In the genomic region with DNA sequence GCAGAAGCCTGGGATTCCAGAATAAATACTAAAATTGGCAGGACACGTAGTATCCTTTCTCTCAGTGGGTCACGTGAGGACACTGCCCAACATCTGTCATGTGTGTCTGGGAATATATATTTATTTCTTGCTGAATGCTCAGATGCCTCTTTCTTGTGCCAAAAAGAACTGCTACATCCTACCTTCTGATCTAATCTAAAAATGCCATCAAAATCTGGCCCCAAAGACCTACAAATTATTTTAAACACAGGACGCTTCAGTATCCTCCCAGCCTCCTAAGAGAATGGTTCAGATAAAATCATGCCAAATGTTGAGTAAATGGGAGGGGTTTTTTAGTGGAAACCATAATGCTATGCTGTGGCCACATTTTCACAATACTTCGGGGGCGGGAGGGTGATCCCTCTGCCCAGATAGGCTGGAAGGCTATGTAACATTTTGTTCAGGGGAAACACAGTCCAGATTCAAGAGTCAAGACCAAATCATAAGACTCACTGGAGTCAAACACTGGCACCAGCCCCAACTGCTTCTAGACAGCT, we compare ENCODE assay signal across 8 cellular contexts. TPM values are rescaled to one million over a fixed set of nuclear protein-coding genes. Genes with fewer than 3 reads are reported as not detected.
DNase-seq lines count a peak whose midpoint lies in the region; ATAC-seq and TF ChIP-seq lines count a peak whose summit lies in the region.

No MANE protein-coding gene starts in this region.

- WGBS in body of pancreas, 2 donors, result 73 to 90% methylated on average over 5 of the region's 5 CpGs

- peaks cover 13% of the 10 kb centered on the region for H3K4me1 Mint-ChIP-seq in activated CD4-positive, alpha-beta T cell treated with anti-CD3 and anti-CD28 coated beads, Interleukin-2, amount 10 ng/mL, durations not matched to agents 24 days and 14 days
- peaks cover 4% of the 10 kb centered on the region for H3K4me1 Mint-ChIP-seq in activated CD4-positive, alpha-beta T cell treated with anti-CD3 and anti-CD28 coated beads, Interleukin-2, amount 10 ng/mL, durations not matched to agents 7 days and 5 days
- H3K4me1 Mint-ChIP-seq in type B pancreatic cell (ENCODE audit: unreplicated experiment), result peaks cover 30% of the 10 kb centered on the region

- CTCF ChIA-PET in activated CD4-positive, alpha-beta T cell treated with anti-CD3 and anti-CD28 coated beads, Interleukin-2, amount 10 ng/mL, durations not matched to agents 7 days and 5 days (lab: Charles Lee), result interaction anchor here (0.7 to 1.2 kb wide), 2 partner anchors 28 kb away, joined by 3 read pairs; no protein-coding TSS in a partner anchor

- no peaks in the 10 kb centered on the region for H3K9me3 ChIP-seq in body of pancreas

- H3K27ac ChIP-seq in body of pancreas, result peak overlapping the region in 2 of 4 donors; percentile 29 to 51

- H3K27me3 Mint-ChIP-seq in activated CD4-positive, alpha-beta T cell treated with anti-CD3 and anti-CD28 coated beads, Interleukin-2, amount 10 ng/mL, durations not matched to agents 24 days and 14 days, result no peaks in the 10 kb centered on the region
- H3K27me3 Mint-ChIP-seq in activated CD4-positive, alpha-beta T cell treated with anti-CD3 and anti-CD28 coated beads, Interleukin-2, amount 10 ng/mL, durations not matched to agents 7 days and 5 days, result no peaks in the 10 kb centered on the region
- no peaks in the 10 kb centered on the region for H3K27me3 Mint-ChIP-seq in type B pancreatic cell

- no peak for TF ChIP-seq POLR2A in body of pancreas (IDR thresholded peaks at IDR 0.05)

- H3K27me3 ChIP-seq in body of pancreas, result no peaks in the 10 kb centered on the region

- peak; percentile 61 for ATAC-seq in body of pancreas
- no peak for ATAC-seq in HG03565 (IDR thresholded peaks at IDR 0.05; ENCODE audit: unreplicated experiment)
- ATAC-seq in GM19023 (IDR thresholded peaks at IDR 0.05; ENCODE audit: unreplicated experiment), result no peak

- peaks cover 42% of the 10 kb centered on the region for H3K36me3 Mint-ChIP-seq in activated CD4-positive, alpha-beta T cell treated with anti-CD3 and anti-CD28 coated beads, Interleukin-2, amount 10 ng/mL, durations not matched to agents 24 days and 14 days (ENCODE audit: low read depth)
- peaks cover 40% of the 10 kb centered on the region for H3K36me3 Mint-ChIP-seq in activated CD4-positive, alpha-beta T cell treated with anti-CD3 and anti-CD28 coated beads, Interleukin-2, amount 10 ng/mL, durations not matched to agents 7 days and 5 days (ENCODE audit: low read depth)
- peaks cover 11% of the 10 kb centered on the region for H3K36me3 Mint-ChIP-seq in type B pancreatic cell

- no peak for DNase-seq in activated CD4-positive, alpha-beta T cell treated with anti-CD3 and anti-CD28 coated beads, Interleukin-2, amount 10 ng/mL, durations not matched to agents 24 days and 14 days
- DNase-seq in activated CD4-positive, alpha-beta T cell treated with anti-CD3 and anti-CD28 coated beads, Interleukin-2, amount 10 ng/mL, durations not matched to agents 7 days and 5 days, result no peak
- DNase-seq in body of pancreas, result peak in 3 of 4 donors; percentile 32 to 55 (median 48)
- peak; percentile 36 to 58 for DNase-seq in lung microvascular endothelial cell (ENCODE audit: low read depth in 2 of 2)
- no peak for DNase-seq in type B pancreatic cell (ENCODE audit: extremely low spot score, unreplicated experiment)
- no peak for DNase-seq in RPMI8226

- no peak overlapping the region for H3K4me3 ChIP-seq in body of pancreas

- intact Hi-C loops in activated CD4-positive, alpha-beta T cell treated with anti-CD3 and anti-CD28 coated beads, Interleukin-2, amount 10 ng/mL, durations not matched to agents 24 days and 14 days (cut with micrococcal nuclease), result no loop called here
- intact Hi-C loops in body of pancreas (cut with DNase I), result no loop called here

- no peaks in the 10 kb centered on the region for H3K4me1 ChIP-seq in body of pancreas

- no peaks in the 10 kb centered on the region for H3K9me3 Mint-ChIP-seq in activated CD4-positive, alpha-beta T cell treated with anti-CD3 and anti-CD28 coated beads, Interleukin-2, amount 10 ng/mL, durations not matched to agents 24 days and 14 days
- H3K9me3 Mint-ChIP-seq in activated CD4-positive, alpha-beta T cell treated with anti-CD3 and anti-CD28 coated beads, Interleukin-2, amount 10 ng/mL, durations not matched to agents 7 days and 5 days, result no peaks in the 10 kb centered on the region
- H3K9me3 Mint-ChIP-seq in type B pancreatic cell, result no peaks in the 10 kb centered on the region

- POLR2A ChIA-PET in activated CD4-positive, alpha-beta T cell treated with anti-CD3 and anti-CD28 coated beads, Interleukin-2, amount 10 ng/mL, durations not matched to agents 7 days and 5 days (lab: Charles Lee), result no interaction called here

- TF ChIP-seq CTCF in body of pancreas (IDR thresholded peaks at IDR 0.05) (no peak), type B pancreatic cell (conservative IDR thresholded peaks at IDR 0.05) (no peak)

- H3K4me3 Mint-ChIP-seq in activated CD4-positive, alpha-beta T cell treated with anti-CD3 and anti-CD28 coated beads, Interleukin-2, amount 10 ng/mL, durations not matched to agents 24 days and 14 days, result no peak overlapping the region
- no peak overlapping the region for H3K4me3 Mint-ChIP-seq in activated CD4-positive, alpha-beta T cell treated with anti-CD3 and anti-CD28 coated beads, Interleukin-2, amount 10 ng/mL, durations not matched to agents 7 days and 5 days
- no peak overlapping the region for H3K4me3 Mint-ChIP-seq in type B pancreatic cell

- H3K27ac Mint-ChIP-seq in activated CD4-positive, alpha-beta T cell treated with anti-CD3 and anti-CD28 coated beads, Interleukin-2, amount 10 ng/mL, durations not matched to agents 24 days and 14 days, result peak overlapping the region; percentile 20
- H3K27ac Mint-ChIP-seq in activated CD4-positive, alpha-beta T cell treated with anti-CD3 and anti-CD28 coated beads, Interleukin-2, amount 10 ng/mL, durations not matched to agents 7 days and 5 days, result no peak overlapping the region
- peak overlapping the region; percentile 20 for H3K27ac Mint-ChIP-seq in type B pancreatic cell

- H3K36me3 ChIP-seq in body of pancreas (replicated peaks in 1 of 2; ENCODE audit: insufficient read depth in 1 of 2, low read depth in 2 of 2), result peaks cover 0 to 2% of the 10 kb centered on the region in 2 donors

RNA-seq across cellular contexts. Expression of a gene that starts 22.9 kb away (rescaled TPM):
- total RNA-seq in activated CD4-positive, alpha-beta T cell treated with anti-CD3 and anti-CD28 coated beads, Interleukin-2, amount 10 ng/mL, durations not matched to agents 24 days and 14 days, result 5.6 and 6.4 TPM in 2 replicates
- 1 to 10 TPM; 2.4 to 3.1 TPM for total RNA-seq in activated CD4-positive, alpha-beta T cell treated with anti-CD3 and anti-CD28 coated beads, Interleukin-2, amount 10 ng/mL, durations not matched to agents 7 days and 5 days
- total RNA-seq in body of pancreas (1 to 10 TPM; 2.3 to 5.6 TPM), lung microvascular endothelial cell (0.40 and 0.87 TPM in 2 replicates), type B pancreatic cell (ENCODE audit: low replicate concordance) (2.0 and 6.8 TPM in 2 replicates)

RNA-seq across cellular contexts. Expression of a gene that starts 52.7 kb away (rescaled TPM):
- total RNA-seq in activated CD4-positive, alpha-beta T cell treated with anti-CD3 and anti-CD28 coated beads, Interleukin-2, amount 10 ng/mL, durations not matched to agents 24 days and 14 days, result 43.1 and 49.8 TPM in 2 replicates
- total RNA-seq in activated CD4-positive, alpha-beta T cell treated with anti-CD3 and anti-CD28 coated beads, Interleukin-2, amount 10 ng/mL, durations not matched to agents 7 days and 5 days, result 10 to 100 TPM; 12.3 to 12.8 TPM
- total RNA-seq in body of pancreas, result 1 to 10 TPM; 4.3 to 8.0 TPM
- total RNA-seq in lung microvascular endothelial cell, result 3.1 and 4.8 TPM in 2 replicates
- 21.0 and 50.5 TPM in 2 replicates for total RNA-seq in type B pancreatic cell (ENCODE audit: low replicate concordance)

RNA-seq across cellular contexts. Expression of a gene that starts 56.1 kb away (rescaled TPM):
- total RNA-seq in activated CD4-positive, alpha-beta T cell treated with anti-CD3 and anti-CD28 coated beads, Interleukin-2, amount 10 ng/mL, durations not matched to agents 24 days and 14 days, result 91.3 and 91.4 TPM in 2 replicates
- total RNA-seq in activated CD4-positive, alpha-beta T cell treated with anti-CD3 and anti-CD28 coated beads, Interleukin-2, amount 10 ng/mL, durations not matched to agents 7 days and 5 days, result 100 to 1,000 TPM; 107 TPM
- total RNA-seq in body of pancreas (10 to 100 TPM; 26.7 to 34.3 TPM), lung microvascular endothelial cell (25.1 and 35.7 TPM in 2 replicates), type B pancreatic cell (ENCODE audit: low replicate concordance) (44.0 and 66.7 TPM in 2 replicates)

Comparison
In these comparisons a context has a peak if more than half of its experiments do, and no peak if none do; other contexts are left out.
1. DNase-seq: peak in body of pancreas (3 of 4) and lung microvascular endothelial cell (2 of 2); none in activated CD4-positive, alpha-beta T cell treated with anti-CD3 and anti-CD28 coated beads, Interleukin-2, amount 10 ng/mL, durations not matched to agents 24 days and 14 days (single experiment), activated CD4-positive, alpha-beta T cell treated with anti-CD3 and anti-CD28 coated beads, Interleukin-2, amount 10 ng/mL, durations not matched to agents 7 days and 5 days (single experiment), type B pancreatic cell (single experiment) and RPMI8226 (single experiment).